Comparison of ENCODE assay signal across 8 cellular contexts in the genomic region with DNA sequence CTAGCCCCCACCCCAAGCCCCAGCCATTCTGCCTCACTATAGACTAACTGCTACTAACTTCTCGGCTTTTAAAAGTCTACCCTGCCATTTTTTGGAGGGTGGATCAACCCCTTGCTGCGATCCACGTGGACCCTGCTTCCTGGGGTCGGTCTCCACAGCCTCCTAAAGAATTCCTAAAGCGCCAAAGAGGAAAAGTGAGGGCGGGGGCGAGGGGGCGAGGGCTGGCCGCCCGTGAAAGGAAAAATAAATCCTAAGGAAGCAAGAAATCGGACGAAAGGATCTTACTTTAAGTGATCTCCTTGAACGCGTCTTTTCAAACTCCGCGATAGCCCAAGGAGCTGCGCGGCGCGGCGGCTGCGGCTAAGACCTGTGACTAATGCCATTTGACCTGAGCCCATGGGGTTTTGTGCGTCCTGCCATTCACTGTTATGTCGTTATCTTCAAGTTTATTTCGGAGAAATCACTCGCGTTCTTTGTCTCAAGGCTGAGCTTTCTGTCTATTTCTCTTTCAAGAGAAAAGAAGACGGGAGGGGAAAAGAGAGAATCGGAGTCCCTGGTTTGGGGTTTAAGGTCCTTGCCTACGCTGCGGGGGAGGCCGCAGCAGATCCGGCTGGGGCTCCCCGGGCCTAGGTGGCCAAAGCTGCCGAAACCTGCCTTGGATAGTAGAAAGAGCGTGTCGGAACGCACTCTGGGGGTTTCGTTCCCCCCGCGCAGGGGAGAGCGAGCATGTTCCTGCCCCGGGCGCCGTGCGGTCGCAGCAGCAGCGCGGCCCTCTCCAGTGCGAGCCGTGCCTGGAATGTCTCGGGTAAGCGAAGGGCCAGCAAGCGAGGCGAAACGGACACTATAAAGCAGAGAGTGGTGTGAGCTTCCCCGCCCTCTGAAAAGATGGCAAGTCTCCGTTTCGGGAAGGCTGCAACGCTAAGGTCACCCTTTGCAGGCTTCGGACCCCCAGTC. TPM values are rescaled to one million over a fixed set of nuclear protein-coding genes. Genes with fewer than 3 reads are reported as not detected.
DNase-seq lines count a peak whose midpoint lies in the region; ATAC-seq and TF ChIP-seq lines count a peak whose summit lies in the region.

No MANE protein-coding gene starts in this region.

- no peak overlapping the region for H4K91ac ChIP-seq in trophoblast cell (ENCODE audit: low read depth, low read length)

- H4K8ac ChIP-seq in trophoblast cell (ENCODE audit: low read depth, low read length) = no peak overlapping the region

- H3K79me2 ChIP-seq in fibroblast of lung (ENCODE audit: control insufficient read depth, insufficient read depth, low read length) (no peaks in the 10 kb centered on the region), trophoblast cell (ENCODE audit: control insufficient read depth, insufficient read depth, low read length, poor library complexity) (no peaks in the 10 kb centered on the region)

- POLR2A ChIA-PET in HEK293T (lab: Yijun Ruan, JAX) = no interaction called here

- H2AFZ ChIP-seq in fibroblast of lung (ENCODE audit: low read length) (no peak overlapping the region), trophoblast cell (ENCODE audit: insufficient read depth, low read length, poor library complexity) (no peak overlapping the region)

- DNase-seq in ELF-1 (ENCODE audit: low read depth, low spot score) (peak; percentile 83), SJCRH30 (peak; percentile 63 to 67), fibroblast of lung (ENCODE audit: low read depth in 2 of 2) (peak; percentile 31 to 37), trophoblast cell (peak in 1 of 2 donors; percentile 7), mesenteric fat pad (ENCODE audit: low spot score) (no peak), SIG-M5 (lab: John Stamatoyannopoulos, UW) (no peak), HEK293T (ENCODE audit: extremely low spot score) (no peak)

- H3K36me3 ChIP-seq in SJCRH30 (no peaks in the 10 kb centered on the region), fibroblast of lung (ENCODE audit: control insufficient read depth, insufficient read depth, low read length) (no peaks in the 10 kb centered on the region), trophoblast cell (ENCODE audit: control insufficient read depth in 1 of 2, insufficient read depth in 2 of 2, low read length in 2 of 2) (no peaks in the 10 kb centered on the region)

- H2BK5ac ChIP-seq in trophoblast cell (ENCODE audit: low read depth, low read length, poor library complexity) = no peak overlapping the region

- H2AK5ac ChIP-seq in trophoblast cell (ENCODE audit: low read length) = no peak overlapping the region

- H3K27me3 ChIP-seq in SJCRH30 = no peaks in the 10 kb centered on the region
- peaks cover 83% of the 10 kb centered on the region for H3K27me3 ChIP-seq in fibroblast of lung (ENCODE audit: control insufficient read depth, insufficient read depth, low read length)
- peaks cover 68% of the 10 kb centered on the region for H3K27me3 ChIP-seq in trophoblast cell (ENCODE audit: insufficient read depth, low read length)

- H3K18ac ChIP-seq in trophoblast cell (ENCODE audit: low read length) = no peak overlapping the region

- H3K4me2 ChIP-seq in fibroblast of lung (ENCODE audit: extremely low read depth, insufficient read depth, low read length) = peak overlapping the region; percentile 64
- peak overlapping the region; percentile 69 for H3K4me2 ChIP-seq in trophoblast cell (ENCODE audit: low read length)

- H3K79me1 ChIP-seq in trophoblast cell (ENCODE audit: low read length) = no peaks in the 10 kb centered on the region

- H3K27ac ChIP-seq in SJCRH30 (peak overlapping the region; percentile 98), fibroblast of lung (ENCODE audit: insufficient read depth, low read length) (no peak overlapping the region), trophoblast cell (ENCODE audit: low read depth, low read length) (no peak overlapping the region)

- CTCF ChIA-PET in HEK293T (lab: Yijun Ruan, JAX) = interaction anchor here (0.6 kb wide), 1 partner anchor 205 kb away, joined by 3 read pairs; no protein-coding TSS in a partner anchor

- H2BK120ac ChIP-seq in trophoblast cell (ENCODE audit: insufficient read depth, low read length, poor library complexity) = no peak overlapping the region

- ATAC-seq in GM19023 (IDR thresholded peaks at IDR 0.05; ENCODE audit: unreplicated experiment) = no peak

- no peak overlapping the region for H3K23ac ChIP-seq in trophoblast cell (ENCODE audit: low read length)

- no peaks in the 10 kb centered on the region; the same call in 1 of the 2 replicates for H3K9me3 ChIP-seq in SJCRH30 (replicated peaks)
- no peaks in the 10 kb centered on the region for H3K9me3 ChIP-seq in fibroblast of lung (ENCODE audit: control insufficient read depth, insufficient read depth, low read depth, low read length)
- peaks cover 11% of the 10 kb centered on the region for H3K9me3 ChIP-seq in trophoblast cell (ENCODE audit: insufficient read depth, low read depth, low read length)

- peaks cover 16% of the 10 kb centered on the region for H3K4me1 ChIP-seq in SJCRH30
- no peaks in the 10 kb centered on the region for H3K4me1 ChIP-seq in fibroblast of lung (ENCODE audit: control insufficient read depth, extremely low read depth, insufficient read depth, low read length)
- H3K4me1 ChIP-seq in trophoblast cell (ENCODE audit: control insufficient read depth in 1 of 2, insufficient read depth in 2 of 2, low read length in 2 of 2) = peaks cover 4 to 11% of the 10 kb centered on the region in 2 experiments

- H4K20me1 ChIP-seq in fibroblast of lung (ENCODE audit: control insufficient read depth, extremely low read depth, insufficient read depth, low read length) = no peaks in the 10 kb centered on the region

- H3K4ac ChIP-seq in trophoblast cell (ENCODE audit: low read depth, low read length) = no peak overlapping the region

- H3K14ac ChIP-seq in trophoblast cell (ENCODE audit: low read length) = no peak overlapping the region

- H2BK12ac ChIP-seq in trophoblast cell (ENCODE audit: low read length) = no peak overlapping the region

- H3K9ac ChIP-seq in fibroblast of lung (ENCODE audit: insufficient read depth, low read length) (no peak overlapping the region), trophoblast cell (ENCODE audit: low read length) (no peak overlapping the region)

- no peak for TF ChIP-seq CTCF in fibroblast of lung (conservative IDR thresholded peaks at IDR 0.05 in 1 of 2, IDR thresholded peaks at IDR 0.05 in 1 of 2; ENCODE audit: low read depth in 1 of 2, low read length in 2 of 2)

- no CpG with 5 or more reads among the region's 61 CpGs for WGBS in trophoblast cell (ENCODE audit: extremely low coverage, insufficient coverage, insufficient read length)

- peak overlapping the region; percentile 66 for H3K4me3 ChIP-seq in SJCRH30
- peak overlapping the region; percentile 6 to 32 (median 20) for H3K4me3 ChIP-seq in fibroblast of lung (replicated peaks in 1 of 4; ENCODE audit: control extremely low read depth in 1 of 4, insufficient read depth in 1 of 4, low read depth in 3 of 4, low read length in 4 of 4)
- H3K4me3 ChIP-seq in trophoblast cell (ENCODE audit: low read depth, low read length) = peak overlapping the region; percentile 62

- no peak overlapping the region for H4K12ac ChIP-seq in trophoblast cell (ENCODE audit: low read depth, low read length)

TF ChIP-seq in HEK293T, 16 proteins besides CTCF, POLR2A, EP300 and RAD21:
- TF ChIP-seq NFRKB (IDR thresholded peaks at IDR 0.05) (no peak), LEF1 (IDR thresholded peaks at IDR 0.05; ENCODE audit: borderline replicate concordance) (no peak), L3MBTL2 (conservative IDR thresholded peaks at IDR 0.05) (no peak), ZNF384 (IDR thresholded peaks at IDR 0.05) (no peak), SUZ12 (IDR thresholded peaks at IDR 0.05) (no peak), BHLHE40 (IDR thresholded peaks at IDR 0.05; ENCODE audit: borderline replicate concordance) (no peak), ARNT (IDR thresholded peaks at IDR 0.05) (no peak), HDGF (IDR thresholded peaks at IDR 0.05; ENCODE audit: borderline replicate concordance) (no peak)

RNA-seq across cellular contexts. Expression of a gene that starts 2.8 kb away (rescaled TPM):
- total RNA-seq in SJCRH30 (2014; rRNA removed; shearing (Covaris generic)) = 2.5 and 2.9 TPM in 2 replicates
- total RNA-seq in fibroblast of lung (not detected in 2 replicates), mesenteric fat pad (not detected)
- not detected in 2 replicates for polyA plus RNA-seq in fibroblast of lung
- not detected in 2 replicates for polyA plus RNA-seq in fibroblast of lung (2012)
- polyA minus RNA-seq in fibroblast of lung (ENCODE audit: low replicate concordance) = not detected in 2 replicates
- not detected in 2 replicates for polyA plus RNA-seq in trophoblast cell (2013)

Comparison
In these comparisons a context has a peak if more than half of its experiments do, and no peak if none do; other contexts are left out.
1. DNase-seq: peak in ELF-1 (single experiment), SJCRH30 (2 of 2) and fibroblast of lung (2 of 2); none in mesenteric fat pad (single experiment), SIG-M5 (single experiment) and HEK293T (single experiment).
2. Peak in every context shown above with its lines, with median percentiles within 50 percentile points of each other: H3K4me3 ChIP-seq.